8 cellular contexts compared by ENCODE assay signal in the genomic region with DNA sequence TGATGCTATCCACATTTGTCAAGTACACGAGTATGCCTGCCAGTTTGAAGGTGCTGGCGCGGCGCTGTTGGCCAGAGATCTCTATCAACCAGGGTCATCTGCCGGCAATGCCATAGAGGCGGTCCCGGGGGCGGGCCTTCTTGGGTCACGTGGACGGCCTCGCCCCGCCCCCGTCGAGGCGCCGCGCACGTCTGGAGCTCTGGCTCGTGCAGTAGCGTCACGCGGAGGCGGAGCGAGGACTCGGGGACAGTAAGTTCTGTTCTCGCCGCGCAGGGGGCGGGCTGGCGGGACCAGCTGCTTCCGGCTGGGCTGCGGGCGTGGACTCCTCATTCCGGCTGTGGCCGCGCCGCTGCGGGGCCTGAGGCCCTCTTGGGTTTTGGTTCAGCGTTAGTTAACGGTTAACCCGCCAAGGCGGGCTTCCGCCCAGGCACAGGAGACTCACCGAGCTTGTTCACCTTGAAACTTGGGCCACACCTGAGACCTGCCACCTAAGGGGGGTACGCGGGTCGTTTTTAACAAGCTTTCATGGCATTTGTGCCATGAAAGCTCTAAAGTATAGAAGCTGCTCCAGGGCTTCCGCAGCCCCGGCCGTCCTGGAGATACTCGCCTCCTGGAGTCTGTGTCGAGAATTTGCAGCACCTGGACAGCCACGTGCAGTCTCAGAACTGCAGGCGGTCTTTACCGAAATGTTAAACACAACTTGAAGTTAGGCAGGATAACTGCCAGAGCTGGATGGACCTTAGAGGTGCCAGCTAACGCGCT. TPM values are rescaled to one million over a fixed set of nuclear protein-coding genes. Genes with fewer than 3 reads are reported as not detected.
DNase-seq lines count a peak whose midpoint lies in the region; ATAC-seq and TF ChIP-seq lines count a peak whose summit lies in the region.

TSS of gene RFESD (plus strand) at position 209 of the 762 bp plus-strand sequence. CDS start 5,495 bp downstream, outside the sequence.

- peaks cover 9 to 41% (median 26%) of the 10 kb centered on the region in 4 donors for H3K4me1 ChIP-seq in liver (ENCODE audit: control insufficient read depth in 4 of 4, insufficient read depth in 4 of 4, low read length in 3 of 4)

- under 1% methylated on average over 57 of the region's 57 CpGs for WGBS in liver

- ATAC-seq in GM19328 (IDR thresholded peaks at IDR 0.05; ENCODE audit: unreplicated experiment) (peak; percentile 96), HG03469 (IDR thresholded peaks at IDR 0.05; ENCODE audit: unreplicated experiment) (peak; percentile 91)

- peak in 1 of 2 donors; percentile 44 for TF ChIP-seq RAD21 in liver (IDR thresholded peaks at IDR 0.05)

- DNase-seq in NCI-H526 (lab: John Stamatoyannopoulos, UW) (peak; percentile 77 to 95), dermis microvascular lymphatic vessel endothelial cell (ENCODE audit: low read depth in 2 of 2) (peak; percentile 70 to 93)
- DNase-seq in activated CD4-positive, alpha-beta T cell treated with anti-CD3 and anti-CD28 coated beads, Interleukin-2, amount 50 U/mL, for 48 hours = peak; percentile 97 to 98
- DNase-seq in stimulated activated CD4-positive, alpha-beta T cell treated with anti-CD3 and anti-CD28 coated beads, Interleukin-4, amount 100 ng/mL, for 1 hour = peak; percentile 94

- no peaks in the 10 kb centered on the region for H3K27me3 ChIP-seq in liver (ENCODE audit: control insufficient read depth in 4 of 4, insufficient read depth in 4 of 4, low read length in 3 of 4)

- H3K9ac ChIP-seq in liver (ENCODE audit: low read depth in 1 of 2, low read length in 2 of 2) = peak within 1 kb of the TSS; percentile 84 to 88

- H3K9me3 ChIP-seq in liver (ENCODE audit: control insufficient read depth in 4 of 4, low read length in 3 of 4) = no peaks in the 10 kb centered on the region

- H3K27ac ChIP-seq in C4-2B (peak within 1 kb of the TSS; percentile 70), liver (ENCODE audit: low read depth in 1 of 2, low read length in 2 of 2) (peak within 1 kb of the TSS; percentile 91 to 99)

- H3K36me3 ChIP-seq in liver (ENCODE audit: control insufficient read depth in 4 of 4, insufficient read depth in 3 of 4, low read depth in 1 of 4, low read length in 3 of 4) = no peaks in the 10 kb centered on the region

- H3K4me3 ChIP-seq in liver (ENCODE audit: low read depth in 1 of 3, low read length in 3 of 3) = peak within 1 kb of the TSS; percentile 16 to 70 (median 42)

- TF ChIP-seq CTCF in C4-2B (conservative IDR thresholded peaks at IDR 0.05) = peak; percentile 26; the same call in 1 of the 2 replicates
- TF ChIP-seq CTCF in liver (IDR thresholded peaks at IDR 0.05; ENCODE audit: low read depth, low read length, missing input control) = no peak

TF ChIP-seq in liver, 16 proteins besides CTCF, POLR2A, EP300 and RAD21:
- TF ChIP-seq MAX (IDR thresholded peaks at IDR 0.05) (peak; percentile 34), JUND (IDR thresholded peaks at IDR 0.05) (peak; percentile 48 to 64), GABPA (IDR thresholded peaks at IDR 0.05 in 1 of 2, conservative IDR thresholded peaks at IDR 0.05 in 1 of 2) (peak; percentile 57 to 86), TAF1 (conservative IDR thresholded peaks at IDR 0.05) (peak; percentile 63), RXRA (IDR thresholded peaks at IDR 0.05) (peak; percentile 41 to 67), EGR1 (IDR thresholded peaks at IDR 0.05; ENCODE audit: low read depth in 2 of 2) (peak; percentile 46 to 81), YY1 (IDR thresholded peaks at IDR 0.05) (peak; percentile 81), FOXA1 (IDR thresholded peaks at IDR 0.05) (no peak), HNF4A (conservative IDR thresholded peaks at IDR 0.05) (peak in 1 of 2 donors; percentile 53), HNF4G (IDR thresholded peaks at IDR 0.05) (no peak), FOXA2 (IDR thresholded peaks at IDR 0.05) (peak; percentile 56), NR2F2 (IDR thresholded peaks at IDR 0.05) (no peak), ZBTB33 (IDR thresholded peaks at IDR 0.05) (peak; percentile 60), SP1 (IDR thresholded peaks at IDR 0.05) (peak; percentile 97)
- TF ChIP-seq, protein P1, sequence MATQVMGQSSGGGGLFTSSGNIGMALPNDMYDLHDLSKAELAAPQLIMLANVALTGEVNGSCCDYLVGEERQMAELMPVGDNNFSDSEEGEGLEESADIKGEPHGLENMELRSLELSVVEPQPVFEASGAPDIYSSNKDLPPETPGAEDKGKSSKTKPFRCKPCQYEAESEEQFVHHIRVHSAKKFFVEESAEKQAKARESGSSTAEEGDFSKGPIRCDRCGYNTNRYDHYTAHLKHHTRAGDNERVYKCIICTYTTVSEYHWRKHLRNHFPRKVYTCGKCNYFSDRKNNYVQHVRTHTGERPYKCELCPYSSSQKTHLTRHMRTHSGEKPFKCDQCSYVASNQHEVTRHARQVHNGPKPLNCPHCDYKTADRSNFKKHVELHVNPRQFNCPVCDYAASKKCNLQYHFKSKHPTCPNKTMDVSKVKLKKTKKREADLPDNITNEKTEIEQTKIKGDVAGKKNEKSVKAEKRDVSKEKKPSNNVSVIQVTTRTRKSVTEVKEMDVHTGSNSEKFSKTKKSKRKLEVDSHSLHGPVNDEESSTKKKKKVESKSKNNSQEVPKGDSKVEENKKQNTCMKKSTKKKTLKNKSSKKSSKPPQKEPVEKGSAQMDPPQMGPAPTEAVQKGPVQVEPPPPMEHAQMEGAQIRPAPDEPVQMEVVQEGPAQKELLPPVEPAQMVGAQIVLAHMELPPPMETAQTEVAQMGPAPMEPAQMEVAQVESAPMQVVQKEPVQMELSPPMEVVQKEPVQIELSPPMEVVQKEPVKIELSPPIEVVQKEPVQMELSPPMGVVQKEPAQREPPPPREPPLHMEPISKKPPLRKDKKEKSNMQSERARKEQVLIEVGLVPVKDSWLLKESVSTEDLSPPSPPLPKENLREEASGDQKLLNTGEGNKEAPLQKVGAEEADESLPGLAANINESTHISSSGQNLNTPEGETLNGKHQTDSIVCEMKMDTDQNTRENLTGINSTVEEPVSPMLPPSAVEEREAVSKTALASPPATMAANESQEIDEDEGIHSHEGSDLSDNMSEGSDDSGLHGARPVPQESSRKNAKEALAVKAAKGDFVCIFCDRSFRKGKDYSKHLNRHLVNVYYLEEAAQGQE (IDR thresholded peaks at IDR 0.05) = peak; percentile 81
- TF ChIP-seq, protein P2, sequence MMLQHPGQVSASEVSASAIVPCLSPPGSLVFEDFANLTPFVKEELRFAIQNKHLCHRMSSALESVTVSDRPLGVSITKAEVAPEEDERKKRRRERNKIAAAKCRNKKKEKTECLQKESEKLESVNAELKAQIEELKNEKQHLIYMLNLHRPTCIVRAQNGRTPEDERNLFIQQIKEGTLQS (IDR thresholded peaks at IDR 0.05) = no peak

RNA-seq across cellular contexts. Expression of gene RFESD, which starts in this region (rescaled TPM):
- total RNA-seq in dermis microvascular lymphatic vessel endothelial cell (1.2 and 1.4 TPM in 2 replicates), liver (10 to 100 TPM in 1 of 2 donors, 1 to 10 TPM in 1; 1.1 to 98.0 TPM)
- polyA plus RNA-seq in liver = 1 to 10 TPM; 1.1 to 1.8 TPM

Comparison
In these comparisons a context has a peak if more than half of its experiments do, and no peak if none do; other contexts are left out.
1. Peak in every context shown above with its lines: DNase-seq, ATAC-seq, H3K4me3 ChIP-seq and H3K27ac ChIP-seq.